Comparison of ENCODE assay signal across 8 cellular contexts in the genomic region with DNA sequence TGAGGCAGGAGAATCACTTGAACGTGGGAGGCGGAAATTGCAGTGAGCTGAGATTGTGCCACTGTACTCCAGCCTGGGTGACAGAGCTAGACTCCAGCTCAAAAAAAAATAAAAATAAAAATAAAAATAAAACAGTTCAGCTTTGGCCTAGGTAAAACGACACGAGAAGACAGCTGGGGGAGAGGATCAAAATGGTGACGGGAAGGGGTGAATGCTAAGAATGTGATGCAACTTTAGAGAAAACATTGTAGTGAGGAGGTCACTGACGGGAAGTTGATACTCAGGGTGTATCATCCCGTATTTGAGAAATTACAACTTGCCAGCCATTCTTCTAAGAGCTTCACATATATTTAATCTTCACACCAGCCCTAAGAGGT. TPM values are rescaled to one million over a fixed set of nuclear protein-coding genes. Genes with fewer than 3 reads are reported as not detected.
DNase-seq lines count a peak whose midpoint lies in the region; ATAC-seq and TF ChIP-seq lines count a peak whose summit lies in the region.

No MANE protein-coding gene starts in this region.

- POLR2A ChIA-PET in T-cell (lab: Charles Lee): interaction anchor here (0.6 to 1.2 kb wide), 6 partner anchors 10 to 714 kb away, joined by 3 to 6 read pairs (median 5); a partner anchor contains a TSS

- H3K36me3 ChIP-seq in GM23248 (ENCODE audit: low read depth) (peaks cover 19% of the 10 kb centered on the region), skeletal muscle satellite cell (ENCODE audit: insufficient read depth, low read length) (peaks cover 54% of the 10 kb centered on the region)

- in situ Hi-C loops in GM23248 (cut with MboI): no loop called here

- peak overlapping the region; percentile 96 for H3K27ac Mint-ChIP-seq in T-cell

- peak; percentile 62 for DNase-seq in GM23248
- DNase-seq in T-cell: no peak
- DNase-seq in fibroblast of pulmonary artery (ENCODE audit: low read depth): no peak
- no peak for DNase-seq in kidney tubule cell (ENCODE audit: low spot score)
- DNase-seq in NCI-H1930 (lab: John Stamatoyannopoulos, UW): no peak

- H2AFZ ChIP-seq in GM23248: peak overlapping the region; percentile 47; the same call in 1 of the 2 replicates

- H3K36me3 Mint-ChIP-seq in T-cell: peaks cover 54% of the 10 kb centered on the region

- H3F3A ChIP-seq in GM23248 (ENCODE audit: insufficient read depth): no peaks in the 10 kb centered on the region; the same call in 1 of the 2 replicates

- H3K4me2 ChIP-seq in GM23248 (ENCODE audit: unreplicated experiment): peak overlapping the region; percentile 89
- peak overlapping the region; percentile 96 for H3K4me2 ChIP-seq in skeletal muscle satellite cell (ENCODE audit: low read length)

- no peak for ATAC-seq in T-cell (replicated peaks in 1 of 4)
- ATAC-seq in GM21360 (IDR thresholded peaks at IDR 0.05; ENCODE audit: unreplicated experiment): no peak
- no peak for ATAC-seq in HG02981 (IDR thresholded peaks at IDR 0.05; ENCODE audit: unreplicated experiment)

- no peaks in the 10 kb centered on the region for H3K27me3 Mint-ChIP-seq in T-cell

- H3K9me3 Mint-ChIP-seq in T-cell: no peaks in the 10 kb centered on the region

- H3K9me3 ChIP-seq in GM23248 (ENCODE audit: low read depth): no peaks in the 10 kb centered on the region
- H3K9me3 ChIP-seq in skeletal muscle satellite cell (replicated peaks; ENCODE audit: low read length): no peaks in the 10 kb centered on the region

- H3K79me2 ChIP-seq in GM23248 (ENCODE audit: insufficient read depth): peaks cover 40% of the 10 kb centered on the region

- no peak for TF ChIP-seq CTCF in fibroblast of pulmonary artery (IDR thresholded peaks at IDR 0.05; ENCODE audit: low read length, missing control alignments)

- H3K27me3 ChIP-seq in GM23248 (replicated peaks; ENCODE audit: insufficient read depth) (no peaks in the 10 kb centered on the region), skeletal muscle satellite cell (ENCODE audit: control insufficient read depth, insufficient read depth, low read length) (no peaks in the 10 kb centered on the region)

- H3K9me2 ChIP-seq in GM23248 (ENCODE audit: insufficient read depth): no peaks in the 10 kb centered on the region

- peak overlapping the region; percentile 88 to 91 (median 89) for H3K4me3 Mint-ChIP-seq in T-cell

- peak overlapping the region; percentile 82 for H3K4me3 ChIP-seq in GM23248
- H3K4me3 ChIP-seq in fibroblast of pulmonary artery (replicated peaks; ENCODE audit: low read depth, low read length): peak overlapping the region; percentile 73
- H3K4me3 ChIP-seq in skeletal muscle satellite cell (ENCODE audit: low read length): peak overlapping the region; percentile 97

- CTCF ChIA-PET in T-cell (lab: Charles Lee): interaction anchor here (0.6 to 1.1 kb wide), 7 partner anchors 25 to 97 kb away, joined by 3 to 6 read pairs (median 3); a partner anchor contains a TSS

- H3K4me1 ChIP-seq in GM23248 (ENCODE audit: insufficient read depth) (peaks cover 13% of the 10 kb centered on the region), skeletal muscle satellite cell (ENCODE audit: control insufficient read depth, insufficient read depth, low read length) (peaks cover 5% of the 10 kb centered on the region)

- H3K27ac ChIP-seq in GM23248: peak overlapping the region; percentile 69

- H3K9ac ChIP-seq in GM23248 (peak overlapping the region; percentile 83), skeletal muscle satellite cell (ENCODE audit: low read depth, low read length) (peak overlapping the region; percentile 94)

- no peaks in the 10 kb centered on the region for H4K20me1 ChIP-seq in GM23248 (ENCODE audit: insufficient read depth)

- WGBS in GM23248 (ENCODE audit: low coverage in 1 of 2, low lambda C conversion rate in 2 of 2, missing lambda C conversion rate in 2 of 2), 2 experiments: 44 to 51% methylated on average over 7 of the region's 7 CpGs

- H3K4me1 Mint-ChIP-seq in T-cell: peaks cover 51 to 60% (median 52%) of the 10 kb centered on the region in 3 donors

RNA-seq across cellular contexts. Expression of a gene that starts 1.1 kb away (rescaled TPM):
- total RNA-seq in GM23248 (2014; rRNA removed; shearing (Covaris generic)): 26.8 and 50.0 TPM in 2 replicates
- polyA plus RNA-seq in GM23248 (2016; fragmentation: Nextera tagmentation; extraction: Ambion mirVana): 27.4 and 30.9 TPM in 2 replicates
- 100 to 1,000 TPM in 4 of 5 donors, 10 to 100 TPM in 1; 96.1 to 119 (median 110) TPM for total RNA-seq in T-cell
- total RNA-seq in skeletal muscle satellite cell (2012; rRNA removed): 11.8 and 17.5 TPM in 2 replicates

RNA-seq across cellular contexts. Expression of a gene that starts 24.9 kb away (rescaled TPM):
- 44.4 and 61.5 TPM in 2 replicates for total RNA-seq in GM23248 (2014; rRNA removed; shearing (Covaris generic))
- 24.3 and 25.5 TPM in 2 replicates for polyA plus RNA-seq in GM23248 (2016; fragmentation: Nextera tagmentation; extraction: Ambion mirVana)
- 100 to 1,000 TPM in 2 of 5 donors, 10 to 100 TPM in 3; 69.0 to 106 (median 90.8) TPM for total RNA-seq in T-cell
- 41.9 and 53.5 TPM in 2 replicates for total RNA-seq in skeletal muscle satellite cell (2012; rRNA removed)

RNA-seq across cellular contexts. Expression of a gene that starts 28.5 kb away (rescaled TPM):
- total RNA-seq in GM23248 (2014; rRNA removed; shearing (Covaris generic)): 23.1 and 26.9 TPM in 2 replicates
- polyA plus RNA-seq in GM23248 (2016; fragmentation: Nextera tagmentation; extraction: Ambion mirVana): 66.3 and 73.0 TPM in 2 replicates
- 10 to 100 TPM in 3 of 5 donors, 1 to 10 TPM in 2; 6.3 to 17.5 (median 14.2) TPM for total RNA-seq in T-cell
- total RNA-seq in skeletal muscle satellite cell (2012; rRNA removed): 14.2 and 17.0 TPM in 2 replicates
